ENCODE assay signal across 9 cellular contexts in the genomic region with DNA sequence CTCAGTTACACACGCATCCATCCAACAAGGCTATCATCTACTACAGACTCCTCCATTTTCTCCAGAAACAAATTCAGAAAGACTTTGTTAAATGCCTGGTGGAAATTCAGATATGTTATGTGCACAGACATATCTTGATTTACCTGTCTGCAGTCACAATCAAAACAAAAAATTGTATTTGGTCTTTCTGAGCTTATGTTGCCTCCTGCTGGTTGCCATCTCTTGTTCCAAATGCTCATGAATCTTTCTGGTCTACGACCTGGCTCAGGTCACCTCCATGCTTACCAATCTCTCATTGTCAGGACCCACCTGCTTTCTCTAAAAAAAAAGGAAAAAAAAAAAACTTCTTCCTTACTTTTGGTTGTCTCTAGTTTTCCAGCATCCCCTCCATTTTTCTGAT.
DNase-seq lines count a peak whose midpoint lies in the region; ATAC-seq and TF ChIP-seq lines count a peak whose summit lies in the region.
"Had no signal": no experiment of that assay in that cellular context is flagged by ENCODE, and none has a peak within 500 bp of the region (broad histone marks: within the 10 kb centered on the region; RNA-seq: fewer than 3 reads in every experiment).

No MANE protein-coding gene starts in this region.

- intact Hi-C loops in Caco-2 (cut with micrococcal nuclease; ENCODE audit: unreplicated experiment), result loop anchor here (1.0 to 10.0 kb wide), 3 partner anchors 212 to 454 kb away; no protein-coding TSS in a partner anchor

- no peak overlapping the region for H3K27ac Mint-ChIP-seq in Caco-2 (ENCODE audit: unreplicated experiment)
- no peak overlapping the region for H3K27ac Mint-ChIP-seq in brain

- DNase-seq in Caco-2 (peak in 1 of 2 experiments; percentile 6), LoVo (ENCODE audit: low spot score) (peak; percentile 31), lung microvascular endothelial cell (ENCODE audit: low read depth in 2 of 2) (peak; percentile 68 to 76), islet precursor cell (no peak), HK-2 (ENCODE audit: unreplicated experiment) (no peak)

- peaks cover 9% of the 10 kb centered on the region for H3K4me1 Mint-ChIP-seq in Caco-2 (ENCODE audit: low read depth, unreplicated experiment)
- H3K4me1 Mint-ChIP-seq in brain, result peaks cover 32% of the 10 kb centered on the region

- no peaks in the 10 kb centered on the region for H3K27me3 ChIP-seq in Caco-2 (replicated peaks; ENCODE audit: control insufficient read depth, insufficient read depth, low read length)

- no TSS peak for BruUV-seq in Caco-2 (replicated peaks; lab: Mats Ljungman, UMichigan)

- CTCF ChIA-PET in Caco-2 (lab: Charles Lee), result interaction anchor here (0.7 kb wide), 1 partner anchor 96 kb away, joined by 6 read pairs; no protein-coding TSS in a partner anchor

- H3K4me3 Mint-ChIP-seq in Caco-2 (ENCODE audit: unreplicated experiment) (no peak overlapping the region), brain (no peak overlapping the region)
- H3K4me3 Mint-ChIP-seq: central memory CD8-positive, alpha-beta T cell had no signal

- no peaks in the 10 kb centered on the region for H3K9me3 Mint-ChIP-seq in Caco-2 (ENCODE audit: unreplicated experiment)
- H3K9me3 Mint-ChIP-seq in brain, result peaks cover 0 to 4% (median 0%) of the 10 kb centered on the region in 5 experiments
- H3K9me3 Mint-ChIP-seq: central memory CD8-positive, alpha-beta T cell had no signal

- no peak for ATAC-seq in HG02840 (IDR thresholded peaks at IDR 0.05; ENCODE audit: low FRiP score, unreplicated experiment)
- ATAC-seq in GM21529 (IDR thresholded peaks at IDR 0.05; ENCODE audit: unreplicated experiment), result no peak

- POLR2A ChIA-PET in Caco-2 (lab: Charles Lee), result no interaction called here

- TF ChIP-seq CTCF in Caco-2 (IDR thresholded peaks at IDR 0.05; ENCODE audit: insufficient read depth in 1 of 2, low read depth in 1 of 2, low read length in 1 of 2, severe bottlenecking in 1 of 2, unreplicated experiment in 1 of 2) (peak; percentile 20 to 21), brain (conservative IDR thresholded peaks at IDR 0.05) (peak; percentile 47 to 52)

- H3K27me3 Mint-ChIP-seq in Caco-2 (ENCODE audit: insufficient read depth, unreplicated experiment) (no peaks in the 10 kb centered on the region), brain (no peaks in the 10 kb centered on the region)

- no peaks in the 10 kb centered on the region for H3K9me3 ChIP-seq in Caco-2

- H3K36me3 Mint-ChIP-seq in Caco-2 (ENCODE audit: insufficient read depth, unreplicated experiment), result no peaks in the 10 kb centered on the region
- no peaks in the 10 kb centered on the region for H3K36me3 Mint-ChIP-seq in brain

- H3K36me3 ChIP-seq in Caco-2 (ENCODE audit: control insufficient read depth, insufficient read depth, low read length), result no peaks in the 10 kb centered on the region

- no peak overlapping the region for H3K4me3 ChIP-seq in Caco-2 (ENCODE audit: low read depth, low read length)

- no peaks in the 10 kb centered on the region for H3K4me1 ChIP-seq in Caco-2

Comparison
In these comparisons a context has a peak if more than half of its experiments do, and no peak if none do; other contexts are left out.
1. DNase-seq: peak in LoVo (single experiment) and lung microvascular endothelial cell (2 of 2); none in islet precursor cell (single experiment) and HK-2 (single experiment).